Comparison of ENCODE assay signal across 16 cellular contexts in the genomic region with DNA sequence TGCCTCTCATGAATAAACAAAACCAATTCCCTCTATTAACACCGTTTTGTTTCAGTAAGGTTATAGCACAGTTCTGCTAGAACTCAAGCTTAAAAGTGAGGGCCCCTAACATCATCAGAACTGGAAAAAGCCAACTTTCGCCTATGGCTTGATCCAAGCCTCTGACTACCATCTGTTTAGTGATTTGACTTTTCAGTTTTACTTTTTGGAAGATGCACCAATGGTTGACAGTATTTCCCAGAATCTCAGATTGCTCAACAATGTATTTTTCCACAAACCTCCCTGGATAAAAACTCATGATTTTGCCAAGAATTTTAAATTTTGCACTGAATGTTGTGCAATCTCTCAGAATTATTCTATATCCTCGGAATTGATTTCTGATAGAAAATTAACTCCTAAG.
"Had no signal": no experiment of that assay in that cellular context is flagged by ENCODE, and none has a peak within 500 bp of the region (broad histone marks: within the 10 kb centered on the region; RNA-seq: fewer than 3 reads in every experiment).

No MANE protein-coding gene starts in this region.

- H3K27ac ChIP-seq: colonic mucosa, tibial artery had no signal

- H3K27me3 ChIP-seq: colonic mucosa, heart left ventricle, tibial artery had no signal

- H3K4me1 ChIP-seq: colonic mucosa, heart left ventricle, tibial artery had no signal

- H3K4me3 ChIP-seq: colonic mucosa, heart left ventricle, tibial artery had no signal

- H3K36me3 ChIP-seq: colonic mucosa, heart left ventricle, tibial artery had no signal

- ATAC-seq: activated CD8-positive, alpha-beta memory T cell treated with anti-CD3 and anti-CD28 coated beads, Interleukin-2, amount 10 ng/mL, durations not matched to agents 7 days and 5 days; left colon; stimulated activated memory B cell treated with anti-CD40 and anti-IgM and Interleukin-4, amounts not matched to agents 10 μg/mL and 1 μg/mL and 100 μg/mL, for 72 hours; T-cell had no signal

- H3K9me3 ChIP-seq: colonic mucosa, heart left ventricle, tibial artery had no signal

- DNase-seq: activated CD4-positive, alpha-beta T cell treated with anti-CD3 and anti-CD28 coated beads, Interleukin-2, amount 50 U/mL, for 48 hours; activated CD4-positive, CD25-positive, alpha-beta regulatory T cell treated with anti-CD3 and anti-CD28 coated beads, Interleukin-2, amount 50 U/mL, for 72 hours; activated CD8-positive, alpha-beta memory T cell treated with anti-CD3 and anti-CD28 coated beads, Interleukin-2, amount 10 ng/mL, durations not matched to agents 7 days and 5 days; activated effector memory CD4-positive, alpha-beta T cell treated with Interleukin-2 at 50 U/mL for 16 hours; activated T-cell treated with anti-CD3 and anti-CD28 coated beads, Interleukin-2, amount 50 U/mL, for 1 hour; amniotic stem cell; central memory CD4-positive, alpha-beta T cell; colonic mucosa; heart left ventricle; left colon; mesendoderm; occipital lobe; T-cell; T1000; tibial artery had no signal
